27 cellular contexts compared by ENCODE assay signal in the genomic region with DNA sequence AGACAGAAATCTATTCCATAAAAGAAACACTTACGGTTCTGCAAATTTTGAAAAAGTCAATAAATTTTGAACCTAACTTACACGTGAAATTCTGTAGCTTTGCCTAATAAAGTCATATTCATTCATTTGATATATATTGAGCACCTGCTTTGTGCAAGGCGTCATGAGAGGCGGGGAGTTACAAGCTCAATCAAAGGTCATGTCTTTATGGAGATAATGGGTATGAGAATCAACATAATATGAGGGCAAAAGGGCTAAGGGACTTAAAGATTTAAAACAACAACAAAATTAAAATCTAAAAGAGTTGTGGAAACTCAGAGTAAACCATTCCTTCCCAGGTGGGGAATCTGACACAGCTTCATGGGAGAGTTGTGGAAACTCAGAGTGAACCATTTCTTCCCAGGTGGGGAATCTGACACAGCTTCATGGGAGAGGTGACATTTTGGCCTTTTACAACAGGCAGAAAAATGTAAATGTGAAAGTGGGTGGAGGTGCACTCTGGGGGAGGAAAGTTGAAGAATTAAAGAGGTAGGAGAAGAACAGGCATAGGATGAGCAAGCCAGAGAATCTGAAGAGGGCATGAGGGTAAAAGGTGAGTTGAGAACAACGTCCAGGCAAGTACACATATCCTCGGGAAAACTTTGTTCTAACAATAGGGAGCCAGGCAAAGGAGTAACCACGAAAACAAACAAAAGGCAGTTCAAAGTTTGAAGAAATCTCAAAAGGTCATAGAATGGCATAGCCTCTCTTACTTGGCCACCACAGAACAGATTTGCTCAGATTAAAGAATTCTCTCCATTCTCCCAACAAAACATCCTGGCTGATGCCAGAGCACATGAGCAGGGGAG. TPM values are rescaled to one million over a fixed set of nuclear protein-coding genes. Genes with fewer than 3 reads are reported as not detected.
DNase-seq lines count a peak whose midpoint lies in the region; ATAC-seq and TF ChIP-seq lines count a peak whose summit lies in the region.
"Had no signal": no experiment of that assay in that cellular context is flagged by ENCODE, and none has a peak within 500 bp of the region (broad histone marks: within the 10 kb centered on the region; RNA-seq: fewer than 3 reads in every experiment).

No MANE protein-coding gene starts in this region.

- no peak overlapping the region for H3K4me3 Mint-ChIP-seq in CD4-positive, CD25-positive, alpha-beta regulatory T cell
- no peak overlapping the region for H3K4me3 Mint-ChIP-seq in H9
- H3K4me3 Mint-ChIP-seq in activated naive CD8-positive, alpha-beta T cell treated with anti-CD3 and anti-CD28 coated beads for 36 hours, result no peak overlapping the region
- H3K4me3 Mint-ChIP-seq: dendritic cell treated with granulocyte-macrophage colony-stimulating factor and Interleukin-4, amounts not matched to agents 40 ng/mL and 50 ng/mL, for 4 days; stimulated activated memory B cell treated with anti-CD40 and anti-IgM and Interleukin-4, amounts not matched to agents 10 μg/mL and 1 μg/mL and 100 μg/mL, for 72 hours had no signal

- no peak overlapping the region for H3K56ac ChIP-seq in H9 (ENCODE audit: insufficient read length, low read depth, low read length)

- no CpG with 5 or more reads among the region's 7 CpGs for WGBS in H9 (ENCODE audit: extremely low coverage, insufficient read length, low lambda C conversion rate)

- no peak overlapping the region for H4K5ac ChIP-seq in H9 (ENCODE audit: insufficient read length, low read depth, low read length)

- H3K27me3 Mint-ChIP-seq in CD4-positive, CD25-positive, alpha-beta regulatory T cell, result no peaks in the 10 kb centered on the region
- no peaks in the 10 kb centered on the region for H3K27me3 Mint-ChIP-seq in H9 (ENCODE audit: low read depth)
- H3K27me3 Mint-ChIP-seq in activated naive CD8-positive, alpha-beta T cell treated with anti-CD3 and anti-CD28 coated beads for 36 hours, result no peaks in the 10 kb centered on the region
- H3K27me3 Mint-ChIP-seq: dendritic cell treated with granulocyte-macrophage colony-stimulating factor and Interleukin-4, amounts not matched to agents 40 ng/mL and 50 ng/mL, for 4 days; stimulated activated memory B cell treated with anti-CD40 and anti-IgM and Interleukin-4, amounts not matched to agents 10 μg/mL and 1 μg/mL and 100 μg/mL, for 72 hours had no signal

- H3K27ac Mint-ChIP-seq in CD4-positive, CD25-positive, alpha-beta regulatory T cell, result peak overlapping the region; percentile 11 to 87 (median 25)
- H3K27ac Mint-ChIP-seq in H9, result peak overlapping the region; percentile 31 to 68 (median 57); a peak in 6 of 7 replicates
- peak overlapping the region; percentile 6 for H3K27ac Mint-ChIP-seq in activated naive CD8-positive, alpha-beta T cell treated with anti-CD3 and anti-CD28 coated beads for 36 hours
- H3K27ac Mint-ChIP-seq: dendritic cell treated with granulocyte-macrophage colony-stimulating factor and Interleukin-4, amounts not matched to agents 40 ng/mL and 50 ng/mL, for 4 days; stimulated activated memory B cell treated with anti-CD40 and anti-IgM and Interleukin-4, amounts not matched to agents 10 μg/mL and 1 μg/mL and 100 μg/mL, for 72 hours had no signal

- DNase-seq in CD4-positive, CD25-positive, alpha-beta regulatory T cell, result no peak
- DNase-seq in H9 (no peak), myocyte (ENCODE audit: low read depth) (peak; percentile 2), EL (no peak)
- DNase-seq in activated naive CD8-positive, alpha-beta T cell treated with anti-CD3 and anti-CD28 coated beads for 36 hours, result no peak
- DNase-seq: activated CD4-positive, alpha-beta T cell treated with anti-CD3 and anti-CD28 coated beads, Interleukin-2, amount 50 U/mL, for 4 hours; amygdala; DMS79 treated with DMSO at 0.1 percent for 48 hours; NCI-H1105 treated with DMSO at 0.1 percent for 48 hours; NCI-H2081 treated with DMSO at 0.1 percent for 48 hours; NCI-H446; OCI-M1; retina; spleen; stimulated activated CD4-positive, alpha-beta T cell treated with anti-CD3 and anti-CD28 coated beads, Interleukin-4, amount 100 ng/mL, for 1 hour; WERI-Rb-1 had no signal

- H3K4me1 ChIP-seq in CD4-positive, CD25-positive, alpha-beta regulatory T cell (ENCODE audit: control insufficient read depth, insufficient read depth, low read length, poor library complexity, severe bottlenecking), result no peaks in the 10 kb centered on the region
- peaks cover 5% of the 10 kb centered on the region; the same call in 1 of the 2 replicates for H3K4me1 ChIP-seq in H9 (ENCODE audit: insufficient read depth, low read length)
- H3K4me1 ChIP-seq: BLaER1 treated with 17β-estradiol and CSF1 and Interleukin-3, amounts not matched to agents 10 nM and 100 nM; HAP-1 had no signal

- peaks cover 2 to 10% (median 7%) of the 10 kb centered on the region in 4 donors for H3K4me1 Mint-ChIP-seq in CD4-positive, CD25-positive, alpha-beta regulatory T cell
- H3K4me1 Mint-ChIP-seq in H9, result peaks cover 27 to 30% of the 10 kb centered on the region in 2 experiments
- H3K4me1 Mint-ChIP-seq in activated naive CD8-positive, alpha-beta T cell treated with anti-CD3 and anti-CD28 coated beads for 36 hours, result peaks cover 22% of the 10 kb centered on the region
- H3K4me1 Mint-ChIP-seq: stimulated activated memory B cell treated with anti-CD40 and anti-IgM and Interleukin-4, amounts not matched to agents 10 μg/mL and 1 μg/mL and 100 μg/mL, for 72 hours had no signal

- peaks cover 0 to 6% (median 4%) of the 10 kb centered on the region in 7 donors for H3K9me3 Mint-ChIP-seq in CD4-positive, CD25-positive, alpha-beta regulatory T cell
- H3K9me3 Mint-ChIP-seq in H9, result no peaks in the 10 kb centered on the region; a peak in 1 of 5 replicates
- H3K9me3 Mint-ChIP-seq in activated naive CD8-positive, alpha-beta T cell treated with anti-CD3 and anti-CD28 coated beads for 36 hours, result peaks cover 18% of the 10 kb centered on the region

- no peak overlapping the region for H2BK20ac ChIP-seq in H9 (ENCODE audit: low read depth, low read length, poor library complexity, severe bottlenecking)

- H3K4me2 ChIP-seq in H9 (ENCODE audit: insufficient read depth, insufficient read length, low read length), result no peak overlapping the region
- H3K4me2 ChIP-seq: BLaER1 treated with 17β-estradiol and CSF1 and Interleukin-3, amounts not matched to agents 10 nM and 100 nM had no signal

- no peaks in the 10 kb centered on the region for H3K79me1 ChIP-seq in H9 (ENCODE audit: insufficient read depth, low read depth, low read length, poor library complexity, severe bottlenecking)

- no peak overlapping the region for H3K4ac ChIP-seq in H9 (ENCODE audit: low read depth, low read length)

- H3K14ac ChIP-seq in H9 (ENCODE audit: insufficient read depth, low read length), result no peak overlapping the region

- H2BK15ac ChIP-seq in H9 (ENCODE audit: low read depth, low read length), result no peak overlapping the region

- H3K36me3 ChIP-seq in CD4-positive, CD25-positive, alpha-beta regulatory T cell (ENCODE audit: control insufficient read depth, insufficient read depth, low read length), result peaks cover 2% of the 10 kb centered on the region
- H3K36me3 ChIP-seq: HAP-1, thoracic aorta, WERI-Rb-1 had no signal

- H3K9ac ChIP-seq in H9 (ENCODE audit: extremely low read depth, insufficient read length, low read length), result no peak overlapping the region
- H3K9ac ChIP-seq: BLaER1 treated with 17β-estradiol and CSF1 and Interleukin-3, amounts not matched to agents 10 nM and 100 nM had no signal

- H3K23me2 ChIP-seq in H9 (ENCODE audit: insufficient read length, low read depth, low read length, poor library complexity, severe bottlenecking), result no peaks in the 10 kb centered on the region

- no peak overlapping the region for H4K8ac ChIP-seq in H9 (replicated peaks; ENCODE audit: insufficient read length, low read depth, low read length)

- peaks cover 46% of the 10 kb centered on the region for H3K36me3 Mint-ChIP-seq in CD4-positive, CD25-positive, alpha-beta regulatory T cell
- peaks cover 0 to 7% (median 0%) of the 10 kb centered on the region in 3 experiments; a peak in 3 of 7 replicates for H3K36me3 Mint-ChIP-seq in H9 (ENCODE audit: insufficient read depth in 1 of 3, low read depth in 3 of 3)
- H3K36me3 Mint-ChIP-seq in activated naive CD8-positive, alpha-beta T cell treated with anti-CD3 and anti-CD28 coated beads for 36 hours, result peaks cover 64% of the 10 kb centered on the region

- H3K79me2 ChIP-seq in H9 (ENCODE audit: insufficient read depth, low read length), result no peaks in the 10 kb centered on the region

- H3K23ac ChIP-seq in H9 (ENCODE audit: insufficient read length, low read depth, low read length), result no peak overlapping the region

- no peak overlapping the region for H2BK12ac ChIP-seq in H9 (ENCODE audit: insufficient read length, low read depth, low read length)

- H2BK120ac ChIP-seq in H9 (ENCODE audit: low read depth, low read length, poor library complexity, severe bottlenecking), result no peak overlapping the region

- H3K27me3 ChIP-seq in CD4-positive, CD25-positive, alpha-beta regulatory T cell (ENCODE audit: control insufficient read depth, insufficient read depth, low read length), result no peaks in the 10 kb centered on the region
- H3K27me3 ChIP-seq in H9 (ENCODE audit: insufficient read depth, low read length), result peaks cover 3% of the 10 kb centered on the region; the same call in 1 of the 2 replicates
- H3K27me3 ChIP-seq: BLaER1 treated with 17β-estradiol and CSF1 and Interleukin-3, amounts not matched to agents 10 nM and 100 nM; cardiac muscle cell; spleen had no signal

- H3K9me3 ChIP-seq in CD4-positive, CD25-positive, alpha-beta regulatory T cell (ENCODE audit: control insufficient read depth in 2 of 2, low read length in 2 of 2), result no peaks in the 10 kb centered on the region
- H3K9me3 ChIP-seq in H9 (ENCODE audit: control insufficient read depth, low read depth, low read length), result no peaks in the 10 kb centered on the region
- H3K9me3 ChIP-seq: BLaER1 treated with 17β-estradiol and CSF1 and Interleukin-3, amounts not matched to agents 10 nM and 100 nM; HAP-1; thoracic aorta had no signal

- TF ChIP-seq CTCF in H9 (conservative IDR thresholded peaks at IDR 0.05), result no peak

- no peak overlapping the region for H3K18ac ChIP-seq in H9 (ENCODE audit: insufficient read length, low read depth, low read length)

- no peaks in the 10 kb centered on the region for H4K20me1 ChIP-seq in H9 (ENCODE audit: control insufficient read depth, insufficient read depth, insufficient read length)
- H4K20me1 ChIP-seq: BLaER1 treated with 17β-estradiol and CSF1 and Interleukin-3, amounts not matched to agents 10 nM and 100 nM had no signal

- no peak overlapping the region for H2AK5ac ChIP-seq in H9 (ENCODE audit: insufficient read length, low read length)

- no peak for ATAC-seq in CD4-positive, CD25-positive, alpha-beta regulatory T cell (ENCODE audit: low read depth in 2 of 2)
- ATAC-seq in HG03565 (IDR thresholded peaks at IDR 0.05; ENCODE audit: unreplicated experiment), result no peak
- no peak for ATAC-seq in HG02763 (IDR thresholded peaks at IDR 0.05; ENCODE audit: unreplicated experiment)
- ATAC-seq: Right ventricle myocardium inferior; stimulated activated memory B cell treated with anti-CD40 and anti-IgM and Interleukin-4, amounts not matched to agents 10 μg/mL and 1 μg/mL and 100 μg/mL, for 72 hours had no signal

- no peak overlapping the region for H2AFZ ChIP-seq in H9 (ENCODE audit: low read length)

- no peak overlapping the region for H2BK5ac ChIP-seq in H9 (ENCODE audit: insufficient read length, low read length)

- H3K4me3 ChIP-seq in CD4-positive, CD25-positive, alpha-beta regulatory T cell (ENCODE audit: low read depth, low read length), result no peak overlapping the region
- H3K4me3 ChIP-seq: BLaER1 treated with 17β-estradiol and CSF1 and Interleukin-3, amounts not matched to agents 10 nM and 100 nM; cardiac muscle cell; HAP-1; lung; spleen; thoracic aorta had no signal

- no peak overlapping the region for H3K27ac ChIP-seq in CD4-positive, CD25-positive, alpha-beta regulatory T cell (ENCODE audit: insufficient read depth, low read length, poor library complexity, severe bottlenecking)
- no peak overlapping the region for H3K27ac ChIP-seq in H9 (ENCODE audit: insufficient read length, low read depth, low read length)
- H3K27ac ChIP-seq: BLaER1 treated with 17β-estradiol and CSF1 and Interleukin-3, amounts not matched to agents 10 nM and 100 nM; cardiac muscle cell; HL-60; spleen; thoracic aorta; WERI-Rb-1 had no signal

- no peak overlapping the region for H3T11ph ChIP-seq in H9 (ENCODE audit: low read length)

- H4K91ac ChIP-seq in H9 (ENCODE audit: insufficient read length, low read depth, low read length), result no peak overlapping the region

RNA-seq across cellular contexts. Expression of a gene that starts 49.5 kb away (rescaled TPM):
- total RNA-seq in CD4-positive, CD25-positive, alpha-beta regulatory T cell, result 65.1 TPM
- polyA plus RNA-seq in CD4-positive, CD25-positive, alpha-beta regulatory T cell, result 10 to 100 TPM; 14.8 to 26.1 (median 15.5) TPM
- total RNA-seq in H9 (2021) (0.04 TPM in 1 of 2 replicates, not detected in the other), myocyte (0.16 TPM in 2 replicates)
- total RNA-seq in activated naive CD8-positive, alpha-beta T cell treated with anti-CD3 and anti-CD28 coated beads for 36 hours, result 10 to 100 TPM; 57.2 to 57.7 TPM
- polyA plus RNA-seq in myocyte (2012), result 0.38 TPM
- polyA plus RNA-seq: cardiac muscle cell had no signal

Comparison
In these comparisons a context has a peak if more than half of its experiments do, and no peak if none do; other contexts are left out.
1. H3K27ac Mint-ChIP-seq: peak in every context shown above with its lines; median percentile 57 in H9; 25 in CD4-positive, CD25-positive, alpha-beta regulatory T cell; 6 in activated naive CD8-positive, alpha-beta T cell treated with anti-CD3 and anti-CD28 coated beads for 36 hours.
2. RNA of a gene that starts 49.5 kb away (total RNA-seq): 65.1 TPM in CD4-positive, CD25-positive, alpha-beta regulatory T cell (single experiment) and 57.2 to 57.7 TPM in activated naive CD8-positive, alpha-beta T cell treated with anti-CD3 and anti-CD28 coated beads for 36 hours; 0.16 TPM in myocyte and 0.04 TPM in H9; every median in the first group is over 10 times any median in the second.